ENCODE assay signal across 8 cellular contexts in genomic region chr19:16659832-16660708, GRCh38. TPM values are rescaled to one million over a fixed set of nuclear protein-coding genes. Genes with fewer than 3 reads are reported as not detected.
A peak's percentile ranks its signal among the peaks of the same experiment; 100 is the strongest.
DNase-seq lines count a peak whose midpoint lies in the region; ATAC-seq and TF ChIP-seq lines count a peak whose summit lies in the region.

Gene SMIM7 (minus strand): TSS chr19:16660144. CDS start chr19:16660110, 34 bp downstream.

- TF ChIP-seq POLR2A in suprapubic skin (IDR thresholded peaks at IDR 0.05) = peak in 1 of 2 donors; percentile 63

- H3K4me3 Mint-ChIP-seq in activated naive CD4-positive, alpha-beta T cell treated with anti-CD3 and anti-CD28 coated beads, Interleukin-2, amount 50 U/mL, for 24 hours = peak within 1 kb of the TSS; percentile 97

- CTCF ChIA-PET in GM10248 (lab: Yijun Ruan, JAX) = interaction anchor here (1.0 to 1.5 kb wide), 6 partner anchors 10 to 575 kb away, joined by 3 to 4 read pairs (median 4); no protein-coding TSS in a partner anchor

- peak within 1 kb of the TSS; percentile 98 for H3K27ac Mint-ChIP-seq in activated naive CD4-positive, alpha-beta T cell treated with anti-CD3 and anti-CD28 coated beads, Interleukin-2, amount 50 U/mL, for 24 hours

- peaks cover 10% of the 10 kb centered on the region for H3K36me3 Mint-ChIP-seq in activated naive CD4-positive, alpha-beta T cell treated with anti-CD3 and anti-CD28 coated beads, Interleukin-2, amount 50 U/mL, for 24 hours

- under 1% methylated on average over 30 of the region's 60 CpGs for WGBS in suprapubic skin

- H3K4me1 ChIP-seq in suprapubic skin = peaks cover 42% of the 10 kb centered on the region

- H3K27me3 Mint-ChIP-seq in activated naive CD4-positive, alpha-beta T cell treated with anti-CD3 and anti-CD28 coated beads, Interleukin-2, amount 50 U/mL, for 24 hours = no peaks in the 10 kb centered on the region

- H3K36me3 ChIP-seq in suprapubic skin = peaks cover 32% of the 10 kb centered on the region

- peak; percentile 99 for DNase-seq in GM10248 (ENCODE audit: extremely low spot score)
- peak; percentile 99 for DNase-seq in NCI-H1092 (lab: John Stamatoyannopoulos, UW)
- peak; percentile 99 for DNase-seq in globus pallidus (ENCODE audit: low spot score)
- DNase-seq in nucleus accumbens (lab: John Stamatoyannopoulos, UW) = peak; percentile 85 to 99 (median 98)
- DNase-seq in suprapubic skin (ENCODE audit: low spot score in 2 of 2) = peak; percentile 99

- H3K9me3 Mint-ChIP-seq in activated naive CD4-positive, alpha-beta T cell treated with anti-CD3 and anti-CD28 coated beads, Interleukin-2, amount 50 U/mL, for 24 hours = no peaks in the 10 kb centered on the region

- peak; percentile 79 for ATAC-seq in HG02588 (IDR thresholded peaks at IDR 0.05; ENCODE audit: unreplicated experiment)
- ATAC-seq in SK-N-SH treated with all-trans-retinoic acid at 6 μM for 48 hours = peak; percentile 99

- peaks cover 32% of the 10 kb centered on the region for H3K4me1 Mint-ChIP-seq in activated naive CD4-positive, alpha-beta T cell treated with anti-CD3 and anti-CD28 coated beads, Interleukin-2, amount 50 U/mL, for 24 hours

- TF ChIP-seq EP300 in suprapubic skin (IDR thresholded peaks at IDR 0.05) = no peak

- H3K27me3 ChIP-seq in suprapubic skin = no peaks in the 10 kb centered on the region

- H3K27ac ChIP-seq in suprapubic skin = peak within 1 kb of the TSS; percentile 91

- POLR2A ChIA-PET in GM10248 (lab: Yijun Ruan, JAX) = interaction anchor here (2.2 to 2.3 kb wide), 2 partner anchors 32 to 75 kb away, joined by 6 to 14 read pairs; partner anchors contain the start of gene MED26

- no peaks in the 10 kb centered on the region for H3K9me3 ChIP-seq in suprapubic skin

- peak within 1 kb of the TSS; percentile 88 for H3K4me3 ChIP-seq in suprapubic skin

- TF ChIP-seq CTCF in GM10248 (IDR thresholded peaks at IDR 0.05; ENCODE audit: control extremely low read depth, extremely low read depth, low read depth, missing control alignments) (peak; percentile 40), suprapubic skin (IDR thresholded peaks at IDR 0.05) (no peak)

TF ChIP-seq in SK-N-SH treated with all-trans-retinoic acid at 6 μM for 48 hours, 23 proteins besides CTCF, POLR2A, EP300 and RAD21:
- TF ChIP-seq BACH2 (CRISPR knock-in tag; IDR thresholded peaks at IDR 0.05; ENCODE audit: borderline replicate concordance) (no peak), TOX (CRISPR knock-in tag; IDR thresholded peaks at IDR 0.05; ENCODE audit: borderline replicate concordance) (no peak), ISL1 (CRISPR knock-in tag; IDR thresholded peaks at IDR 0.05) (no peak), ESRRG (CRISPR knock-in tag; IDR thresholded peaks at IDR 0.05) (no peak), SNAI2 (CRISPR knock-in tag; IDR thresholded peaks at IDR 0.05) (no peak), PPARA (CRISPR knock-in tag; IDR thresholded peaks at IDR 0.05; ENCODE audit: borderline replicate concordance) (no peak), ZFP3 (CRISPR knock-in tag; IDR thresholded peaks at IDR 0.05) (no peak), TCF4 (CRISPR knock-in tag; IDR thresholded peaks at IDR 0.05; ENCODE audit: borderline replicate concordance) (no peak), CREB5 (CRISPR knock-in tag; IDR thresholded peaks at IDR 0.05; ENCODE audit: low read depth) (no peak), GLIS3 (CRISPR knock-in tag; IDR thresholded peaks at IDR 0.05) (no peak), PATZ1 (CRISPR knock-in tag; IDR thresholded peaks at IDR 0.05; ENCODE audit: borderline replicate concordance) (no peak), OSR1 (CRISPR knock-in tag; IDR thresholded peaks at IDR 0.05) (no peak), POU6F1 (CRISPR knock-in tag; IDR thresholded peaks at IDR 0.05; ENCODE audit: borderline replicate concordance, low read depth) (no peak), ZFP30 (CRISPR knock-in tag; IDR thresholded peaks at IDR 0.05) (no peak), ZNF565 (CRISPR knock-in tag; conservative IDR thresholded peaks at IDR 0.05; ENCODE audit: low read depth) (no peak), ZC3H10 (CRISPR knock-in tag; IDR thresholded peaks at IDR 0.05) (no peak), ARNTL (CRISPR knock-in tag; IDR thresholded peaks at IDR 0.05; ENCODE audit: borderline replicate concordance, low read depth) (no peak)
TF ChIP-seq in SK-N-SH treated with all-trans-retinoic acid at 6 μM for 48 hours: peak in this region for 0.

RNA-seq across cellular contexts. Expression of gene SMIM7, which starts in this region (rescaled TPM):
- total RNA-seq in suprapubic skin = 100 to 1,000 TPM in 2 of 4 donors, 10 to 100 TPM in 2; 77.3 to 121 (median 98.8) TPM

Comparison
In these comparisons a context has a peak if more than half of its experiments do, and no peak if none do; other contexts are left out.
1. Peak in every context shown above with its lines: DNase-seq, ATAC-seq, H3K4me3 ChIP-seq and H3K27ac ChIP-seq.